Comparison of ENCODE assay signal across 1 cellular context in the genomic region with DNA sequence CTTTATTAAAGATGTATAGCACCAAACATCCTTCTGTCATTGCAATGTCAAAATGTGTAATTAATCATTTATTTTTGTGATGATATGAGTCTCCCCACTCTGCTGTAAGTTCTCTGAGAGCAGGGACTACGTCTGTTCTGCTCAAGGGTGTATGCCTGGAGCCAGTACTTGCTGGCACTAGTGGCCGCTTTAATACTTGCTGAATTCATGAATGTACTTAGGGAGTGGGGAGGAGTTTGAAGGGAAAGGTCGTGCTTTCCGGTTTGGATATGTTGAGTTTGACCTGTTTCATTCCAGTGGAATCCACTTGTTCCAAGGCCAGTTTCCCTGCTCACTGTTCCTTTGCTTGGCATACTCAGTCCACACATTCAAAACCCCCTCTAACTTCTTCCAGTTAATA.
TF ChIP-seq lines count a peak whose summit lies in the region.

No MANE protein-coding gene starts in this region.

TF ChIP-seq in HepG2, 621 proteins besides CTCF, POLR2A, EP300 and RAD21 (continued from another document and continues in another):
- TF ChIP-seq, protein P1, sequence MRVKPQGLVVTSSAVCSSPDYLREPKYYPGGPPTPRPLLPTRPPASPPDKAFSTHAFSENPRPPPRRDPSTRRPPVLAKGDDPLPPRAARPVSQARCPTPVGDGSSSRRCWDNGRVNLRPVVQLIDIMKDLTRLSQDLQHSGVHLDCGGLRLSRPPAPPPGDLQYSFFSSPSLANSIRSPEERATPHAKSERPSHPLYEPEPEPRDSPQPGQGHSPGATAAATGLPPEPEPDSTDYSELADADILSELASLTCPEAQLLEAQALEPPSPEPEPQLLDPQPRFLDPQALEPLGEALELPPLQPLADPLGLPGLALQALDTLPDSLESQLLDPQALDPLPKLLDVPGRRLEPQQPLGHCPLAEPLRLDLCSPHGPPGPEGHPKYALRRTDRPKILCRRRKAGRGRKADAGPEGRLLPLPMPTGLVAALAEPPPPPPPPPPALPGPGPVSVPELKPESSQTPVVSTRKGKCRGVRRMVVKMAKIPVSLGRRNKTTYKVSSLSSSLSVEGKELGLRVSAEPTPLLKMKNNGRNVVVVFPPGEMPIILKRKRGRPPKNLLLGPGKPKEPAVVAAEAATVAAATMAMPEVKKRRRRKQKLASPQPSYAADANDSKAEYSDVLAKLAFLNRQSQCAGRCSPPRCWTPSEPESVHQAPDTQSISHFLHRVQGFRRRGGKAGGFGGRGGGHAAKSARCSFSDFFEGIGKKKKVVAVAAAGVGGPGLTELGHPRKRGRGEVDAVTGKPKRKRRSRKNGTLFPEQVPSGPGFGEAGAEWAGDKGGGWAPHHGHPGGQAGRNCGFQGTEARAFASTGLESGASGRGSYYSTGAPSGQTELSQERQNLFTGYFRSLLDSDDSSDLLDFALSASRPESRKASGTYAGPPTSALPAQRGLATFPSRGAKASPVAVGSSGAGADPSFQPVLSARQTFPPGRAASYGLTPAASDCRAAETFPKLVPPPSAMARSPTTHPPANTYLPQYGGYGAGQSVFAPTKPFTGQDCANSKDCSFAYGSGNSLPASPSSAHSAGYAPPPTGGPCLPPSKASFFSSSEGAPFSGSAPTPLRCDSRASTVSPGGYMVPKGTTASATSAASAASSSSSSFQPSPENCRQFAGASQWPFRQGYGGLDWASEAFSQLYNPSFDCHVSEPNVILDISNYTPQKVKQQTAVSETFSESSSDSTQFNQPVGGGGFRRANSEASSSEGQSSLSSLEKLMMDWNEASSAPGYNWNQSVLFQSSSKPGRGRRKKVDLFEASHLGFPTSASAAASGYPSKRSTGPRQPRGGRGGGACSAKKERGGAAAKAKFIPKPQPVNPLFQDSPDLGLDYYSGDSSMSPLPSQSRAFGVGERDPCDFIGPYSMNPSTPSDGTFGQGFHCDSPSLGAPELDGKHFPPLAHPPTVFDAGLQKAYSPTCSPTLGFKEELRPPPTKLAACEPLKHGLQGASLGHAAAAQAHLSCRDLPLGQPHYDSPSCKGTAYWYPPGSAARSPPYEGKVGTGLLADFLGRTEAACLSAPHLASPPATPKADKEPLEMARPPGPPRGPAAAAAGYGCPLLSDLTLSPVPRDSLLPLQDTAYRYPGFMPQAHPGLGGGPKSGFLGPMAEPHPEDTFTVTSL (CRISPR knock-in tag; IDR thresholded peaks at IDR 0.05; ENCODE audit: borderline replicate concordance): no peak
- TF ChIP-seq MEF2D (CRISPR knock-in tag; IDR thresholded peaks at IDR 0.05) (no peak), YEATS2 (CRISPR knock-in tag; IDR thresholded peaks at IDR 0.05; ENCODE audit: borderline replicate concordance) (no peak), NAIF1 (CRISPR knock-in tag; IDR thresholded peaks at IDR 0.05; ENCODE audit: borderline replicate concordance) (no peak), ZBTB7B (CRISPR knock-in tag; IDR thresholded peaks at IDR 0.05) (no peak), TFDP1 (CRISPR knock-in tag; IDR thresholded peaks at IDR 0.05; ENCODE audit: borderline replicate concordance) (no peak), TP53 (CRISPR knock-in tag; conservative IDR thresholded peaks at IDR 0.05) (no peak), POLR2G (IDR thresholded peaks at IDR 0.05; ENCODE audit: low read depth, low read length) (no peak), TRIM24 (CRISPR knock-in tag; IDR thresholded peaks at IDR 0.05) (no peak), KDM1A (CRISPR knock-in tag; IDR thresholded peaks at IDR 0.05) (no peak), ZNF292 (CRISPR knock-in tag; IDR thresholded peaks at IDR 0.05; ENCODE audit: borderline replicate concordance, low read depth) (no peak), ARID4A (CRISPR knock-in tag; IDR thresholded peaks at IDR 0.05; ENCODE audit: borderline replicate concordance) (peak; percentile 15; the same call in 1 of the 2 replicates), NR3C1 (CRISPR knock-in tag; IDR thresholded peaks at IDR 0.05) (no peak), ZNF704 (CRISPR knock-in tag; IDR thresholded peaks at IDR 0.05; ENCODE audit: borderline replicate concordance) (no peak), SCMH1 (CRISPR knock-in tag; IDR thresholded peaks at IDR 0.05; ENCODE audit: borderline replicate concordance) (no peak), DRAP1 (CRISPR knock-in tag; IDR thresholded peaks at IDR 0.05) (peak; percentile 72), ZMYM4 (CRISPR knock-in tag; IDR thresholded peaks at IDR 0.05) (peak; percentile 48), ZNF12 (CRISPR knock-in tag; IDR thresholded peaks at IDR 0.05) (no peak), SAP130 (CRISPR knock-in tag; IDR thresholded peaks at IDR 0.05; ENCODE audit: low read depth) (peak; percentile 65), RERE (CRISPR knock-in tag; IDR thresholded peaks at IDR 0.05; ENCODE audit: low read depth) (no peak), ZNF337 (CRISPR knock-in tag; IDR thresholded peaks at IDR 0.05; ENCODE audit: borderline replicate concordance, low read depth) (no peak), PLRG1 (conservative IDR thresholded peaks at IDR 0.05) (no peak), ZFYVE20 (CRISPR knock-in tag; IDR thresholded peaks at IDR 0.05; ENCODE audit: borderline replicate concordance, low read depth) (no peak), REXO4 (CRISPR knock-in tag; IDR thresholded peaks at IDR 0.05; ENCODE audit: borderline replicate concordance) (no peak), HES4 (CRISPR knock-in tag; IDR thresholded peaks at IDR 0.05; ENCODE audit: borderline replicate concordance) (no peak), ZNF564 (CRISPR knock-in tag; IDR thresholded peaks at IDR 0.05) (no peak), HDAC1 (CRISPR knock-in tag; IDR thresholded peaks at IDR 0.05) (no peak), TARDBP (CRISPR knock-in tag; IDR thresholded peaks at IDR 0.05) (no peak), SYNCRIP (IDR thresholded peaks at IDR 0.05; ENCODE audit: insufficient read depth, low read depth, low read length) (no peak)
- TF ChIP-seq, protein P2, sequence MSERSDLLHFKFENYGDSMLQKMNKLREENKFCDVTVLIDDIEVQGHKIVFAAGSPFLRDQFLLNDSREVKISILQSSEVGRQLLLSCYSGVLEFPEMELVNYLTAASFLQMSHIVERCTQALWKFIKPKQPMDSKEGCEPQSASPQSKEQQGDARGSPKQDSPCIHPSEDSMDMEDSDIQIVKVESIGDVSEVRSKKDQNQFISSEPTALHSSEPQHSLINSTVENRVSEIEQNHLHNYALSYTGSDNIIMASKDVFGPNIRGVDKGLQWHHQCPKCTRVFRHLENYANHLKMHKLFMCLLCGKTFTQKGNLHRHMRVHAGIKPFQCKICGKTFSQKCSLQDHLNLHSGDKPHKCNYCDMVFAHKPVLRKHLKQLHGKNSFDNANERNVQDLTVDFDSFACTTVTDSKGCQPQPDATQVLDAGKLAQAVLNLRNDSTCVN (CRISPR knock-in tag; IDR thresholded peaks at IDR 0.05; ENCODE audit: borderline replicate concordance): no peak
- TF ChIP-seq, protein P3, sequence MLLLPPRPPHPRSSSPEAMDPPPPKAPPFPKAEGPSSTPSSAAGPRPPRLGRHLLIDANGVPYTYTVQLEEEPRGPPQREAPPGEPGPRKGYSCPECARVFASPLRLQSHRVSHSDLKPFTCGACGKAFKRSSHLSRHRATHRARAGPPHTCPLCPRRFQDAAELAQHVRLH (CRISPR knock-in tag; IDR thresholded peaks at IDR 0.05; ENCODE audit: borderline replicate concordance, low read depth): no peak
